ENCODE assay signal across 8 cellular contexts in genomic region chr15:58987501-58988010, GRCh38. TPM values are rescaled to one million over a fixed set of nuclear protein-coding genes. Genes with fewer than 3 reads are reported as not detected.
DNase-seq lines count a peak whose midpoint lies in the region; ATAC-seq and TF ChIP-seq lines count a peak whose summit lies in the region.

Gene RNF111 (plus strand): TSS chr15:58987663. CDS start chr15:59030823, 43,160 bp downstream.

- TF ChIP-seq CTCF in PC-9 (conservative IDR thresholded peaks at IDR 0.05), result no peak

- H3K27me3 ChIP-seq in PC-9 (ENCODE audit: insufficient read depth, low read depth) (no peaks in the 10 kb centered on the region), mucosa of rectum (ENCODE audit: control insufficient read depth in 2 of 2, insufficient read depth in 2 of 2, low read length in 2 of 2) (no peaks in the 10 kb centered on the region)

- peaks cover 17% of the 10 kb centered on the region for H4K20me1 ChIP-seq in PC-9 (ENCODE audit: insufficient read depth)

- H3K27ac ChIP-seq in PC-9 (peak within 1 kb of the TSS; percentile 49), mucosa of rectum (ENCODE audit: low read depth in 2 of 2, low read length in 2 of 2) (peak within 1 kb of the TSS; percentile 90 to 91)

- H2AFZ ChIP-seq in PC-9, result peak within 1 kb of the TSS; percentile 98

- DNase-seq in DMS 273 treated with DMSO at 0.1 percent for 48 hours (lab: John Stamatoyannopoulos, UW), result peak; percentile 85
- DNase-seq in Jurkat, Clone E6-1 (ENCODE audit: low read depth, low spot score), result peak; percentile 97
- DNase-seq in PC-9, result peak; percentile 84 to 88
- DNase-seq in activated T-cell treated with anti-CD3 and anti-CD28 coated beads, Interleukin-2, amount 50 U/mL, for 1 hour, result peak; percentile 85
- peak; percentile 96 to 97 for DNase-seq in erythroblast (lab: John Stamatoyannopoulos, UW)
- peak; percentile 90 for DNase-seq in stimulated activated CD8-positive, alpha-beta memory T cell treated with anti-CD3 and anti-CD28 coated beads, Interleukin-4, amount 100 ng/mL, for 48 hours

- H3K36me3 ChIP-seq in PC-9 (ENCODE audit: low read depth), result no peaks in the 10 kb centered on the region
- H3K36me3 ChIP-seq in mucosa of rectum (ENCODE audit: control insufficient read depth in 2 of 2, insufficient read depth in 2 of 2, low read length in 2 of 2), result peaks cover 4 to 5% of the 10 kb centered on the region in 2 donors

- H3F3A ChIP-seq in PC-9 (ENCODE audit: insufficient read depth, low read depth), result no peaks in the 10 kb centered on the region

- H3K4me3 ChIP-seq in Jurkat, Clone E6-1 (ENCODE audit: low read length), result peak within 1 kb of the TSS; percentile 92
- peak within 1 kb of the TSS; percentile 66 for H3K4me3 ChIP-seq in PC-9
- H3K4me3 ChIP-seq in mucosa of rectum (ENCODE audit: low read length in 2 of 2), result peak within 1 kb of the TSS; percentile 97 to 100

- H3K9ac ChIP-seq in mucosa of rectum (ENCODE audit: low read depth in 1 of 2, low read length in 2 of 2), result peak within 1 kb of the TSS; percentile 94 to 97

- H3K4me1 ChIP-seq in PC-9 (replicated peaks; ENCODE audit: insufficient read depth), result peaks cover 12% of the 10 kb centered on the region; the same call in 1 of the 2 replicates
- peaks cover 4 to 12% of the 10 kb centered on the region in 2 donors for H3K4me1 ChIP-seq in mucosa of rectum (ENCODE audit: control insufficient read depth in 2 of 2, insufficient read depth in 2 of 2, low read length in 2 of 2)

- POLR2A ChIA-PET in PC-9 (lab: Charles Lee; ENCODE audit: unreplicated experiment), result interaction anchor here (0.6 to 0.9 kb wide), 5 partner anchors 24 to 437 kb away, joined by 3 to 10 read pairs (median 4); no protein-coding TSS in a partner anchor

- peak; percentile 70 for ATAC-seq in GM21529 (IDR thresholded peaks at IDR 0.05; ENCODE audit: unreplicated experiment)

- H3K9me2 ChIP-seq in PC-9 (ENCODE audit: insufficient read depth), result no peaks in the 10 kb centered on the region

- TF ChIP-seq POLR2A in erythroblast (IDR thresholded peaks at IDR 0.05; ENCODE audit: low read length), result peak; percentile 77

- H3K4me2 ChIP-seq in PC-9, result peak within 1 kb of the TSS; percentile 84

- intact Hi-C loops in PC-9 (cut with micrococcal nuclease; ENCODE audit: unreplicated experiment), result no loop called here

- H3K9me3 ChIP-seq in PC-9 (ENCODE audit: insufficient read depth, low read depth), result no peaks in the 10 kb centered on the region
- H3K9me3 ChIP-seq in mucosa of rectum (ENCODE audit: control insufficient read depth in 2 of 2, low read length in 2 of 2), result no peaks in the 10 kb centered on the region

- BruUV-seq in PC-9 (replicated peaks; lab: Mats Ljungman, UMichigan), result no TSS peak

- CTCF ChIA-PET in PC-9 (lab: Charles Lee), result interaction anchor here (0.6 kb wide), 2 partner anchors 11 to 190 kb away, joined by 3 to 4 read pairs; no protein-coding TSS in a partner anchor

- peaks cover 50% of the 10 kb centered on the region for H3K79me2 ChIP-seq in PC-9 (ENCODE audit: low read depth)

RNA-seq across cellular contexts. Expression of gene RNF111, which starts in this region (rescaled TPM):
- polyA plus RNA-seq in Jurkat, Clone E6-1 (2012; ENCODE audit: insufficient read depth, insufficient read length), result 18.4 TPM
- 30.2 and 37.7 TPM in 2 replicates for total RNA-seq in PC-9 (2021)

Comparison
In these comparisons a context has a peak if more than half of its experiments do, and no peak if none do; other contexts are left out.
1. Peak in every context shown above with its lines: DNase-seq, ATAC-seq, H3K4me3 ChIP-seq and H3K27ac ChIP-seq.